Comparison of ENCODE assay signal across 27 cellular contexts in the genomic region with DNA sequence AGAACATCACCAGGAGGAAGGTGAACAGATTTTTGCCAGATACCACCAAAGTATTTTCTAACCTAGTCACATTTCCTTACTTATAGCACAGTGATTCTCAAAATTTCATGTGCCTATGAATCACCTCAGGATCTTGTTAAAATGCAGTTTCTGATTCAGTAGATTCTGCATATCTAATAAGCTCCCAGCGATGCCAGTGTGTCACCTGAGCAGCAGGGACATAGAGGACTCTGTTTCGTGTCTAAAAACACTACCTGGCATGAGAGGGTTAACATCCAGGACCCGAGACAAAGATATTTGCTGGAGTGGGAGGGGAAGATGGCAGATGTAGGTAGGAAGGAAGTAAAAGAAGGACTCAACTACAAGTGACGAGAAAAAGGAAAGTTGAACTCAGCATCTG.
"Had no signal": no experiment of that assay in that cellular context is flagged by ENCODE, and none has a peak within 500 bp of the region (broad histone marks: within the 10 kb centered on the region; RNA-seq: fewer than 3 reads in every experiment).

No MANE protein-coding gene starts in this region.

- H3K9me3 Mint-ChIP-seq: dendritic cell treated with granulocyte-macrophage colony-stimulating factor and Interleukin-4, amounts not matched to agents 40 ng/mL and 50 ng/mL, for 4 days; endodermal cell had no signal

- H3K27ac ChIP-seq: colonic mucosa, coronary artery, dorsolateral prefrontal cortex, epithelial cell of prostate, esophagus muscularis mucosa, esophagus squamous epithelium, foreskin keratinocyte, gastrocnemius medialis, gastroesophageal sphincter, heart left ventricle, heart right ventricle had no signal

- H3K27me3 Mint-ChIP-seq: dendritic cell treated with granulocyte-macrophage colony-stimulating factor and Interleukin-4, amounts not matched to agents 40 ng/mL and 50 ng/mL, for 4 days had no signal

- H3K4me1 ChIP-seq: colonic mucosa, esophagus muscularis mucosa, esophagus squamous epithelium, foreskin keratinocyte, gastrocnemius medialis, gastroesophageal sphincter, heart left ventricle, heart right ventricle had no signal

- H3K4me3 ChIP-seq: colonic mucosa, coronary artery, dorsolateral prefrontal cortex, esophagus muscularis mucosa, esophagus squamous epithelium, gastrocnemius medialis, gastroesophageal sphincter, heart left ventricle, heart right ventricle had no signal

- H3K27me3 ChIP-seq: colonic mucosa, esophagus muscularis mucosa, esophagus squamous epithelium, foreskin keratinocyte, gastrocnemius medialis, gastroesophageal sphincter, heart left ventricle, heart right ventricle had no signal

- H3K4me3 Mint-ChIP-seq: dendritic cell treated with granulocyte-macrophage colony-stimulating factor and Interleukin-4, amounts not matched to agents 40 ng/mL and 50 ng/mL, for 4 days; effector memory CD8-positive, alpha-beta T cell; endodermal cell had no signal

- H3K36me3 ChIP-seq: colonic mucosa, esophagus muscularis mucosa, esophagus squamous epithelium, gastrocnemius medialis, gastroesophageal sphincter, heart left ventricle, heart right ventricle had no signal

- H3K9me3 ChIP-seq: colonic mucosa, esophagus muscularis mucosa, esophagus squamous epithelium, gastrocnemius medialis, gastroesophageal sphincter, heart right ventricle had no signal

- DNase-seq: colonic mucosa; cortex of kidney; dermis blood vessel endothelial cell; dorsolateral prefrontal cortex; effector CD4-positive, alpha-beta T cell; effector CD8-positive, alpha-beta T cell; effector memory CD4-positive, alpha-beta T cell; effector memory CD8-positive, alpha-beta T cell; endodermal cell; erythroblast; esophagus squamous epithelium; foreskin fibroblast; foreskin keratinocyte; foreskin melanocyte; gastrocnemius medialis; glutamatergic neuron; heart left ventricle; heart right ventricle had no signal

- FAIRE-seq: colon, endometrium, endothelial cell of umbilical vein, frontal cortex had no signal

- H3K27ac Mint-ChIP-seq: dendritic cell treated with granulocyte-macrophage colony-stimulating factor and Interleukin-4, amounts not matched to agents 40 ng/mL and 50 ng/mL, for 4 days; effector memory CD8-positive, alpha-beta T cell; endodermal cell had no signal
